Comparison of ENCODE assay signal across 1 cellular context in the genomic region with DNA sequence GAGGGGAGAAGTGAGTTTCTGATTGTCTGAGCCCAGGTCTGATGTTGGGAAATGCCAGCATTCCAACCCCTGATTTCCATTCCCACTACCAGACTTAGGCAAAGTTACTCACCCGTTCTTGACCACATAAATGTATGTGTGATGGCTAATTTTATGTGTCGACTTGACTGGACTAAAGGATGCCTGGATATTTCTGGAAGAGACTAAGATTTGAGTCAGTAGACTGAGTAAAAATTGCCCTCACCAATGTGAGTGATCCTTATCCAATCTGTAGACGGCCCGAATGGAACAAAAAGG.
TF ChIP-seq lines count a peak whose summit lies in the region.

No MANE protein-coding gene starts in this region.

TF ChIP-seq in H1, 55 proteins besides CTCF, POLR2A, EP300 and RAD21:
- TF ChIP-seq SP1 (IDR thresholded peaks at IDR 0.05; ENCODE audit: low read depth, low read length) (no peak), CREB1 (IDR thresholded peaks at IDR 0.05) (no peak), POU5F1 (IDR thresholded peaks at IDR 0.05; ENCODE audit: low read depth, low read length) (no peak), JUND (IDR thresholded peaks at IDR 0.05; ENCODE audit: low read length) (no peak), CBX5 (IDR thresholded peaks at IDR 0.05; ENCODE audit: low read depth, low read length) (no peak), RXRA (IDR thresholded peaks at IDR 0.05; ENCODE audit: insufficient read depth, low read depth, low read length) (no peak)
TF ChIP-seq in H1: peak in this region for 0.
